In the genomic region with DNA sequence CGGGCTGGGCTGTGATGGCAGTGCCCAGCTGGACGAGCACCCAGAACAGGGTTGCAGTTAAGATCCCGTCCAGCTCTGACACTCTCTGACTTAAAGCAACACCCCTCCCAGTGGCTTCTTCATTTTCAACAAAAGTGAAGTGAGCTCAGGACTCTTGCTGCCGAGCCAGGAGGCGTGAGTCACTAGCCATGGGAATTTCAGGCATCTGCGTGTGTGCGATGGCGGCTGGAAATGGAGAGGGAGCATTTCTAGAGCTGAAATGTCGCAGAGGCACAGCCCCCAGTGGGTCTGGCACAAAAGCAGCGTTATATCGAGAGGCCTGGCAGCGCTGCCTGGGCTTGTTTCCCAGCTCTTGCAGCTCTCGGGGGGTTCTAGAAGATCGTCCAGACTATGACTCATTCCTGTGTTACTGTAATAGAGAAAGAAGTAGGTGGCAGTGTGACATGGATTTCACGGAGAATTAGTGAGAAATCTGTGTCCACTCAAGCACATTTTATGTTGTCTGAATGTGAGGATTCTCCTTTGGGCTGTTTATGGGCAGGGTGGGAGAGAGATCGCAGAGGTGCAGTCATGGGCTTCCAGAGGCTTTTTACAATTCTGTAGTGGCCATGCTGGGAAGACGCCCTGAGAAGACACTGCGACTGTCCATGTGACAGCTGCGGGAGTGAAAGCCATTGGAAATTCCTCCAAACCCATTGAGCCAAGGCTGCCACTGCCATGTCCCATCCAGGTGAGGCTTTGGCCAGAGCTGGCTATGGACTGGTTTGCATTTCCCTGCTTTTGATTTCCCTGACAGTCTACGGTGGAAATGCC, we compare ENCODE assay signal across 8 cellular contexts.
DNase-seq lines count a peak whose midpoint lies in the region; ATAC-seq and TF ChIP-seq lines count a peak whose summit lies in the region.

No MANE protein-coding gene starts in this region.

- ATAC-seq in activated T-helper 17 cell treated with anti-CD3 and anti-CD28 coated beads, Interleukin-2, amount 50 U/mL, for 72 hours (replicated peaks): no peak
- ATAC-seq in GM21737 (IDR thresholded peaks at IDR 0.05; ENCODE audit: unreplicated experiment): no peak

- peak overlapping the region in 19 of 21 experiments; percentile 10 to 79 (median 64) for H3K27ac ChIP-seq in skin epidermis

- peak overlapping the region; percentile 23 to 94 (median 86) for H3K27ac Mint-ChIP-seq in brain
- H3K27ac Mint-ChIP-seq in activated CD4-positive, alpha-beta memory T cell treated with anti-CD3 and anti-CD28 coated beads, Interleukin-2, amount 10 ng/mL, durations not matched to agents 7 days and 5 days: no peak overlapping the region
- H3K27ac Mint-ChIP-seq in activated T-helper 17 cell treated with anti-CD3 and anti-CD28 coated beads, Interleukin-2, amount 50 U/mL, for 72 hours: no peak overlapping the region

- peak overlapping the region in 3 of 5 experiments; percentile 9 to 46 (median 46) for H3K4me3 Mint-ChIP-seq in brain
- H3K4me3 Mint-ChIP-seq in activated CD4-positive, alpha-beta memory T cell treated with anti-CD3 and anti-CD28 coated beads, Interleukin-2, amount 10 ng/mL, durations not matched to agents 7 days and 5 days: no peak overlapping the region
- H3K4me3 Mint-ChIP-seq in activated T-helper 17 cell treated with anti-CD3 and anti-CD28 coated beads, Interleukin-2, amount 50 U/mL, for 72 hours: no peak overlapping the region

- DNase-seq in HK-2 (ENCODE audit: unreplicated experiment): peak; percentile 74
- DNase-seq in inferior parietal cortex (ENCODE audit: extremely low spot score): peak; percentile 75
- no peak for DNase-seq in activated CD4-positive, alpha-beta memory T cell treated with anti-CD3 and anti-CD28 coated beads, Interleukin-2, amount 10 ng/mL, durations not matched to agents 7 days and 5 days
- no peak for DNase-seq in DMS153 treated with DMSO at 0.1 percent for 48 hours (lab: John Stamatoyannopoulos, UW; ENCODE audit: unreplicated experiment)

- H3K4me1 Mint-ChIP-seq in brain: peaks cover 23% of the 10 kb centered on the region
- no peaks in the 10 kb centered on the region for H3K4me1 Mint-ChIP-seq in activated CD4-positive, alpha-beta memory T cell treated with anti-CD3 and anti-CD28 coated beads, Interleukin-2, amount 10 ng/mL, durations not matched to agents 7 days and 5 days
- no peaks in the 10 kb centered on the region for H3K4me1 Mint-ChIP-seq in activated T-helper 17 cell treated with anti-CD3 and anti-CD28 coated beads, Interleukin-2, amount 50 U/mL, for 72 hours

- H3K27me3 Mint-ChIP-seq in brain: peaks cover 18% of the 10 kb centered on the region
- H3K27me3 Mint-ChIP-seq in activated CD4-positive, alpha-beta memory T cell treated with anti-CD3 and anti-CD28 coated beads, Interleukin-2, amount 10 ng/mL, durations not matched to agents 7 days and 5 days: no peaks in the 10 kb centered on the region
- peaks cover 22% of the 10 kb centered on the region for H3K27me3 Mint-ChIP-seq in activated T-helper 17 cell treated with anti-CD3 and anti-CD28 coated beads, Interleukin-2, amount 50 U/mL, for 72 hours

- no peak for TF ChIP-seq CTCF in brain (conservative IDR thresholded peaks at IDR 0.05)

- peaks cover 0 to 12% (median 8%) of the 10 kb centered on the region in 5 experiments for H3K9me3 Mint-ChIP-seq in brain
- H3K9me3 Mint-ChIP-seq in activated CD4-positive, alpha-beta memory T cell treated with anti-CD3 and anti-CD28 coated beads, Interleukin-2, amount 10 ng/mL, durations not matched to agents 7 days and 5 days: no peaks in the 10 kb centered on the region
- H3K9me3 Mint-ChIP-seq in activated T-helper 17 cell treated with anti-CD3 and anti-CD28 coated beads, Interleukin-2, amount 50 U/mL, for 72 hours: no peaks in the 10 kb centered on the region

- H3K4me3 ChIP-seq in skin epidermis: peak overlapping the region in 5 of 7 experiments; percentile 4 to 31 (median 19)

- POLR2A ChIA-PET in activated CD4-positive, alpha-beta memory T cell treated with anti-CD3 and anti-CD28 coated beads, Interleukin-2, amount 10 ng/mL, durations not matched to agents 7 days and 5 days (lab: Charles Lee): interaction anchor here (0.6 kb wide), 1 partner anchor 658 kb away, joined by 3 read pairs; no protein-coding TSS in a partner anchor

- CTCF ChIA-PET in activated CD4-positive, alpha-beta memory T cell treated with anti-CD3 and anti-CD28 coated beads, Interleukin-2, amount 10 ng/mL, durations not matched to agents 7 days and 5 days (lab: Charles Lee): no interaction called here

- no peaks in the 10 kb centered on the region for H3K36me3 Mint-ChIP-seq in brain
- no peaks in the 10 kb centered on the region for H3K36me3 Mint-ChIP-seq in activated CD4-positive, alpha-beta memory T cell treated with anti-CD3 and anti-CD28 coated beads, Interleukin-2, amount 10 ng/mL, durations not matched to agents 7 days and 5 days (ENCODE audit: low read depth)
- H3K36me3 Mint-ChIP-seq in activated T-helper 17 cell treated with anti-CD3 and anti-CD28 coated beads, Interleukin-2, amount 50 U/mL, for 72 hours (ENCODE audit: low read depth): no peaks in the 10 kb centered on the region

Comparison
In these comparisons a context has a peak if more than half of its experiments do, and no peak if none do; other contexts are left out.
1. DNase-seq: peak in HK-2 (single experiment) and inferior parietal cortex (single experiment); none in activated CD4-positive, alpha-beta memory T cell treated with anti-CD3 and anti-CD28 coated beads, Interleukin-2, amount 10 ng/mL, durations not matched to agents 7 days and 5 days (single experiment) and DMS153 treated with DMSO at 0.1 percent for 48 hours (single experiment).
2. H3K27ac Mint-ChIP-seq: peak in brain (5 of 5); none in activated CD4-positive, alpha-beta memory T cell treated with anti-CD3 and anti-CD28 coated beads, Interleukin-2, amount 10 ng/mL, durations not matched to agents 7 days and 5 days (single experiment) and activated T-helper 17 cell treated with anti-CD3 and anti-CD28 coated beads, Interleukin-2, amount 50 U/mL, for 72 hours (single experiment).
3. H3K4me3 Mint-ChIP-seq: peak in brain (3 of 5); none in activated CD4-positive, alpha-beta memory T cell treated with anti-CD3 and anti-CD28 coated beads, Interleukin-2, amount 10 ng/mL, durations not matched to agents 7 days and 5 days (single experiment) and activated T-helper 17 cell treated with anti-CD3 and anti-CD28 coated beads, Interleukin-2, amount 50 U/mL, for 72 hours (single experiment).